In genomic region chr12:130169256-130169655, GRCh38 we compare ENCODE assay signal across 16 cellular contexts. TPM values are rescaled to one million over a fixed set of nuclear protein-coding genes. Genes with fewer than 3 reads are reported as not detected.
DNase-seq lines count a peak whose midpoint lies in the region; ATAC-seq and TF ChIP-seq lines count a peak whose summit lies in the region.
"Had no signal": no experiment of that assay in that cellular context is flagged by ENCODE, and none has a peak within 500 bp of the region (broad histone marks: within the 10 kb centered on the region; RNA-seq: fewer than 3 reads in every experiment).

No MANE protein-coding gene starts in this region.

- no peak overlapping the region for H4K91ac ChIP-seq in trophoblast cell (ENCODE audit: low read depth, low read length)

- peaks cover 14% of the 10 kb centered on the region for H3K36me3 Mint-ChIP-seq in type B pancreatic cell
- H3K36me3 Mint-ChIP-seq: CD4-positive, CD25-positive, alpha-beta regulatory T cell had no signal

- H2BK12ac ChIP-seq in trophoblast cell (ENCODE audit: low read length), result no peak overlapping the region

- H2AK5ac ChIP-seq in trophoblast cell (ENCODE audit: low read length), result no peak overlapping the region

- H3K27ac Mint-ChIP-seq in type B pancreatic cell, result no peak overlapping the region
- H3K27ac Mint-ChIP-seq: CD4-positive, CD25-positive, alpha-beta regulatory T cell; H9 had no signal

- H3K9me3 ChIP-seq in Loucy (ENCODE audit: insufficient read depth, low read depth, low read length), result no peaks in the 10 kb centered on the region
- peaks cover 2% of the 10 kb centered on the region for H3K9me3 ChIP-seq in trophoblast cell (ENCODE audit: insufficient read depth, low read depth, low read length)
- no peaks in the 10 kb centered on the region for H3K9me3 ChIP-seq in sigmoid colon

- H2BK5ac ChIP-seq in trophoblast cell (ENCODE audit: low read depth, low read length, poor library complexity), result no peak overlapping the region

- H2AFZ ChIP-seq in Loucy (ENCODE audit: low read length) (no peak overlapping the region), trophoblast cell (ENCODE audit: insufficient read depth, low read length, poor library complexity) (no peak overlapping the region)

- H3K27ac ChIP-seq in trophoblast cell (ENCODE audit: low read depth, low read length), result no peak overlapping the region
- H3K27ac ChIP-seq in sigmoid colon, result no peak overlapping the region
- H3K27ac ChIP-seq: 22Rv1 had no signal

- no peak overlapping the region for H3K9ac ChIP-seq in Loucy (ENCODE audit: low read depth, low read length, poor library complexity, severe bottlenecking)
- no peak overlapping the region for H3K9ac ChIP-seq in trophoblast cell (ENCODE audit: low read length)

- no peak for TF ChIP-seq CTCF in Loucy (conservative IDR thresholded peaks at IDR 0.05; ENCODE audit: low read length)
- no peak for TF ChIP-seq CTCF in type B pancreatic cell (conservative IDR thresholded peaks at IDR 0.05)
- no peak for TF ChIP-seq CTCF in sigmoid colon (IDR thresholded peaks at IDR 0.05)

- H3K14ac ChIP-seq in trophoblast cell (ENCODE audit: low read length), result no peak overlapping the region

- H3K4me2 ChIP-seq in Loucy (ENCODE audit: low read depth, low read length, poor library complexity, severe bottlenecking) (peak overlapping the region; percentile 69), trophoblast cell (ENCODE audit: low read length) (no peak overlapping the region)

- H3K36me3 ChIP-seq in Loucy (ENCODE audit: insufficient read depth, low read length) (no peaks in the 10 kb centered on the region), trophoblast cell (ENCODE audit: control insufficient read depth in 1 of 2, insufficient read depth in 2 of 2, low read length in 2 of 2) (no peaks in the 10 kb centered on the region), sigmoid colon (no peaks in the 10 kb centered on the region)

- no peak overlapping the region for H2BK120ac ChIP-seq in trophoblast cell (ENCODE audit: insufficient read depth, low read length, poor library complexity)

- H3K27me3 ChIP-seq in Loucy (ENCODE audit: insufficient read depth, low read length, poor library complexity, severe bottlenecking) (no peaks in the 10 kb centered on the region), trophoblast cell (ENCODE audit: insufficient read depth, low read length) (peaks cover 22% of the 10 kb centered on the region), sigmoid colon (peaks cover 0 to 58% (median 2%) of the 10 kb centered on the region in 3 donors)

- no CpG with 5 or more reads among the region's 6 CpGs for WGBS in trophoblast cell (ENCODE audit: extremely low coverage, insufficient coverage, insufficient read length)
- 31 to 48% methylated on average over 6 of the region's 6 CpGs for WGBS in sigmoid colon, 2 donors

- H3K23ac ChIP-seq in trophoblast cell (ENCODE audit: low read length), result no peak overlapping the region

- H3K18ac ChIP-seq in trophoblast cell (ENCODE audit: low read length), result no peak overlapping the region

- H3K27me3 Mint-ChIP-seq in type B pancreatic cell, result peaks cover 73% of the 10 kb centered on the region

- H3K4me1 Mint-ChIP-seq in type B pancreatic cell (ENCODE audit: unreplicated experiment), result peaks cover 34% of the 10 kb centered on the region
- H3K4me1 Mint-ChIP-seq: CD4-positive, CD25-positive, alpha-beta regulatory T cell had no signal

- H3K79me2 ChIP-seq in Loucy (ENCODE audit: insufficient read depth, low read length), result no peaks in the 10 kb centered on the region
- no peaks in the 10 kb centered on the region for H3K79me2 ChIP-seq in trophoblast cell (ENCODE audit: control insufficient read depth, insufficient read depth, low read length, poor library complexity)

- H3K9me3 Mint-ChIP-seq in type B pancreatic cell, result no peaks in the 10 kb centered on the region
- H3K9me3 Mint-ChIP-seq: H9 had no signal

- H3K4me3 ChIP-seq in Loucy (ENCODE audit: low read length, poor library complexity, severe bottlenecking) (peak overlapping the region; percentile 34), trophoblast cell (ENCODE audit: low read depth, low read length) (no peak overlapping the region), sigmoid colon (no peak overlapping the region)

- no peak overlapping the region for H4K8ac ChIP-seq in trophoblast cell (ENCODE audit: low read depth, low read length)

- no peak overlapping the region for H4K12ac ChIP-seq in trophoblast cell (ENCODE audit: low read depth, low read length)

- H3K4me1 ChIP-seq in Loucy (ENCODE audit: insufficient read depth, low read length, poor library complexity, severe bottlenecking), result peaks cover 19% of the 10 kb centered on the region
- no peaks in the 10 kb centered on the region for H3K4me1 ChIP-seq in trophoblast cell (ENCODE audit: control insufficient read depth in 1 of 2, insufficient read depth in 2 of 2, low read length in 2 of 2)
- H3K4me1 ChIP-seq in sigmoid colon, result no peaks in the 10 kb centered on the region

- ATAC-seq in esophagus mucosa, result peak; percentile 23

- DNase-seq in NCI-H82 (lab: John Stamatoyannopoulos, UW), result peak; percentile 38
- no peak for DNase-seq in NCI-H82 treated with DMSO at 0.1 percent for 48 hours (lab: John Stamatoyannopoulos, UW; ENCODE audit: unreplicated experiment)
- peak; percentile 27 for DNase-seq in type B pancreatic cell (ENCODE audit: extremely low spot score, unreplicated experiment)
- no peak for DNase-seq in cerebellar cortex (ENCODE audit: low spot score)
- DNase-seq in trophoblast cell, result no peak
- DNase-seq in sigmoid colon, result no peak
- DNase-seq: CD4-positive, CD25-positive, alpha-beta regulatory T cell; DMS53; GOT3; H9 had no signal

- no peak for TF ChIP-seq EP300 in sigmoid colon (IDR thresholded peaks at IDR 0.05)

- no peaks in the 10 kb centered on the region for H3F3A ChIP-seq in Loucy (ENCODE audit: low read depth)

- intact Hi-C loops in sigmoid colon (cut with DNase I), result no loop called here

- H3K9me2 ChIP-seq in Loucy (replicated peaks; ENCODE audit: low read depth, low read length), result no peaks in the 10 kb centered on the region

- H3K4me3 Mint-ChIP-seq in type B pancreatic cell, result no peak overlapping the region
- H3K4me3 Mint-ChIP-seq: CD4-positive, CD25-positive, alpha-beta regulatory T cell; H9 had no signal

- no peak for TF ChIP-seq POLR2A in sigmoid colon (IDR thresholded peaks at IDR 0.05)

- no peaks in the 10 kb centered on the region for H4K20me1 ChIP-seq in Loucy (ENCODE audit: insufficient read depth, low read length, poor library complexity, severe bottlenecking)

- H3K4ac ChIP-seq in trophoblast cell (ENCODE audit: low read depth, low read length), result no peak overlapping the region

- H3K79me1 ChIP-seq in trophoblast cell (ENCODE audit: low read length), result no peaks in the 10 kb centered on the region

RNA-seq across cellular contexts. Expression of gene FZD10, which starts 7.0 kb away (rescaled TPM):
- total RNA-seq in esophagus mucosa (13.7 TPM), type B pancreatic cell (ENCODE audit: low replicate concordance) (7.5 and 17.7 TPM in 2 replicates), sigmoid colon (1 to 10 TPM in 2 of 4 donors, under 1 TPM in 2; 0.27 to 1.7 (median 0.93) TPM)
- polyA plus RNA-seq in trophoblast cell (2013), result 3.0 and 3.2 TPM in 2 replicates
- polyA plus RNA-seq in sigmoid colon, result under 1 TPM in 2 of 3 donors, not detected in 1; 0.13 to 0.60 TPM
- total RNA-seq: A673; CD4-positive, CD25-positive, alpha-beta regulatory T cell; HT1080 had no signal
- polyA plus RNA-seq: BJ; CD4-positive, CD25-positive, alpha-beta regulatory T cell had no signal

Comparison
In these comparisons a context has a peak if more than half of its experiments do, and no peak if none do; other contexts are left out.
1. DNase-seq: peak in NCI-H82 (single experiment) and type B pancreatic cell (single experiment); none in NCI-H82 treated with DMSO at 0.1 percent for 48 hours (single experiment), cerebellar cortex (single experiment), trophoblast cell (0 of 2) and sigmoid colon (single experiment).